ENCODE assay signal across 14 cellular contexts in genomic region chr5:57825026-57825683, GRCh38.
DNase-seq lines count a peak whose midpoint lies in the region; ATAC-seq, FAIRE-seq and TF ChIP-seq lines count a peak whose summit lies in the region.
"Had no signal": no experiment of that assay in that cellular context is flagged by ENCODE, and none has a peak within 500 bp of the region (broad histone marks: within the 10 kb centered on the region; RNA-seq: fewer than 3 reads in every experiment).

No MANE protein-coding gene starts in this region.

- H3K9me3 ChIP-seq in SK-N-MC (ENCODE audit: low read depth, low read length), result no peaks in the 10 kb centered on the region
- H3K9me3 ChIP-seq: neutrophil had no signal

- FAIRE-seq in urothelium cell line (lab: Jason Lieb, UNC), result no peak

- POLR2A ChIA-PET in HEK293T (lab: Yijun Ruan, JAX), result no interaction called here

- no peak for TF ChIP-seq CTCF in fibroblast of the aortic adventitia (IDR thresholded peaks at IDR 0.05; ENCODE audit: insufficient read depth, low read length)

- H3K4me3 ChIP-seq in SK-N-MC (peak overlapping the region; percentile 49), fibroblast of the aortic adventitia (ENCODE audit: low read depth, low read length) (no peak overlapping the region)
- H3K4me3 ChIP-seq: stomach had no signal

- CTCF ChIA-PET in HEK293T (lab: Yijun Ruan, JAX), result no interaction called here

- H3K27ac ChIP-seq in SK-N-MC, result peak overlapping the region; percentile 84
- H3K27ac ChIP-seq: neutrophil, stomach, WERI-Rb-1 had no signal

- ATAC-seq in HG02840 (IDR thresholded peaks at IDR 0.05; ENCODE audit: low FRiP score, unreplicated experiment) (no peak), HG02884 (IDR thresholded peaks at IDR 0.05; ENCODE audit: unreplicated experiment) (no peak)
- ATAC-seq: activated T-cell treated with anti-CD3 and anti-CD28 coated beads, Interleukin-2, amount 50 U/mL, for 4 hours; left cardiac atrium had no signal

- H3K36me3 ChIP-seq in SK-N-MC (ENCODE audit: insufficient read depth, low read length), result no peaks in the 10 kb centered on the region
- H3K36me3 ChIP-seq: neutrophil, stomach, WERI-Rb-1 had no signal

- H3K9ac ChIP-seq in SK-N-MC (ENCODE audit: insufficient read length), result no peak overlapping the region

- DNase-seq in HEK293T (ENCODE audit: extremely low spot score) (peak; percentile 7), SK-N-MC (ENCODE audit: low read depth, low spot score) (peak; percentile 88), fibroblast of the aortic adventitia (ENCODE audit: low read depth) (peak; percentile 74), urothelium cell line (ENCODE audit: low spot score) (peak; percentile 32), RPMI8226 (no peak)
- DNase-seq: activated T-cell treated with anti-CD3 and anti-CD28 coated beads, Interleukin-2, amount 50 U/mL, for 4 hours; aorta; left cardiac atrium; NCI-H187; stomach; WERI-Rb-1 had no signal

TF ChIP-seq in HEK293T, 16 proteins besides CTCF, POLR2A, EP300 and RAD21:
- TF ChIP-seq PKNOX1 (IDR thresholded peaks at IDR 0.05), result peak; percentile 69; the same call in 1 of the 2 replicates
- TF ChIP-seq FOXM1 (IDR thresholded peaks at IDR 0.05; ENCODE audit: borderline replicate concordance), result no peak
